9 cellular contexts compared by ENCODE assay signal in genomic region chr1:211576717-211577116, GRCh38. TPM values are rescaled to one million over a fixed set of nuclear protein-coding genes. Genes with fewer than 3 reads are reported as not detected.
A peak's percentile ranks its signal among the peaks of the same experiment; 100 is the strongest.
DNase-seq lines count a peak whose midpoint lies in the region; ATAC-seq lines count a peak whose summit lies in the region.
"Had no signal": no experiment of that assay in that cellular context is flagged by ENCODE, and none has a peak within 500 bp of the region (broad histone marks: within the 10 kb centered on the region; RNA-seq: fewer than 3 reads in every experiment).

No MANE protein-coding gene starts in this region.

- no CpG with 5 or more reads among the region's 2 CpGs for WGBS in trophoblast cell (ENCODE audit: extremely low coverage, insufficient coverage, insufficient read length)

- H3K36me3 ChIP-seq in iPS-18a (ENCODE audit: control insufficient read depth, low read depth, low read length) (peaks cover 29% of the 10 kb centered on the region), stomach smooth muscle (ENCODE audit: control insufficient read depth in 2 of 2, insufficient read depth in 2 of 2, low read length in 2 of 2) (peaks cover 9% of the 10 kb centered on the region in 2 donors), trophoblast cell (ENCODE audit: control insufficient read depth in 1 of 2, insufficient read depth in 2 of 2, low read length in 2 of 2) (peaks cover 0 to 4% of the 10 kb centered on the region in 2 experiments)

- H3K27me3 Mint-ChIP-seq in T-helper 2 cell treated with Interferon-gamma antibody and Interleukin-4, amounts not matched to agents 5 μg/mL and 100 μg/mL, for 36 hours (ENCODE audit: low read depth) = no peaks in the 10 kb centered on the region
- no peaks in the 10 kb centered on the region for H3K27me3 Mint-ChIP-seq in activated T-helper 17 cell treated with anti-CD3 and anti-CD28 coated beads, Interleukin-2, amount 50 U/mL, for 72 hours

- no peak overlapping the region for H3K27ac Mint-ChIP-seq in T-helper 2 cell treated with Interferon-gamma antibody and Interleukin-4, amounts not matched to agents 5 μg/mL and 100 μg/mL, for 36 hours
- no peak overlapping the region for H3K27ac Mint-ChIP-seq in activated T-helper 17 cell treated with anti-CD3 and anti-CD28 coated beads, Interleukin-2, amount 50 U/mL, for 72 hours

- no peak overlapping the region for H4K91ac ChIP-seq in trophoblast cell (ENCODE audit: low read depth, low read length)

- H3K4me1 Mint-ChIP-seq in T-helper 2 cell treated with Interferon-gamma antibody and Interleukin-4, amounts not matched to agents 5 μg/mL and 100 μg/mL, for 36 hours (ENCODE audit: low read depth) = peaks cover 32% of the 10 kb centered on the region
- H3K4me1 Mint-ChIP-seq in activated T-helper 17 cell treated with anti-CD3 and anti-CD28 coated beads, Interleukin-2, amount 50 U/mL, for 72 hours = peaks cover 17% of the 10 kb centered on the region

- DNase-seq in T-helper 2 cell treated with Interferon-gamma antibody and Interleukin-4, amounts not matched to agents 5 μg/mL and 100 μg/mL, for 36 hours (ENCODE audit: low spot score) = no peak
- DNase-seq in T-helper 2 cell = no peak
- DNase-seq in trophoblast cell = no peak
- DNase-seq in NCI-H2081 treated with DMSO at 0.1 percent for 48 hours (lab: John Stamatoyannopoulos, UW) = no peak
- DNase-seq: NCI-H526 had no signal

- no peak for ATAC-seq in activated T-helper 17 cell treated with anti-CD3 and anti-CD28 coated beads, Interleukin-2, amount 50 U/mL, for 72 hours (replicated peaks)
- no peak for ATAC-seq in GM21825 (IDR thresholded peaks at IDR 0.05; ENCODE audit: unreplicated experiment)

- H3K27me3 ChIP-seq in iPS-18a (ENCODE audit: control insufficient read depth, insufficient read depth, low read length) (no peaks in the 10 kb centered on the region), stomach smooth muscle (ENCODE audit: control insufficient read depth in 1 of 2, insufficient read depth in 2 of 2, low read length in 2 of 2) (no peaks in the 10 kb centered on the region), trophoblast cell (ENCODE audit: insufficient read depth, low read length) (no peaks in the 10 kb centered on the region)

- no peak overlapping the region for H2AFZ ChIP-seq in trophoblast cell (ENCODE audit: insufficient read depth, low read length, poor library complexity)

- H3K9ac ChIP-seq in iPS-18a (ENCODE audit: low read length) (peak overlapping the region; percentile 75), stomach smooth muscle (ENCODE audit: low read length in 2 of 2) (peak overlapping the region in 1 of 2 donors; percentile 72), trophoblast cell (ENCODE audit: low read length) (no peak overlapping the region)

- no peak overlapping the region for H2BK12ac ChIP-seq in trophoblast cell (ENCODE audit: low read length)

- H3K27ac ChIP-seq in iPS-18a (ENCODE audit: low read length) (no peak overlapping the region), stomach smooth muscle (ENCODE audit: low read length) (no peak overlapping the region), trophoblast cell (ENCODE audit: low read depth, low read length) (no peak overlapping the region)

- no peak overlapping the region for H3K18ac ChIP-seq in trophoblast cell (ENCODE audit: low read length)

- no peak overlapping the region for H2BK5ac ChIP-seq in trophoblast cell (ENCODE audit: low read depth, low read length, poor library complexity)

- H3K79me2 ChIP-seq in trophoblast cell (ENCODE audit: control insufficient read depth, insufficient read depth, low read length, poor library complexity) = peaks cover 19% of the 10 kb centered on the region

- H2AK5ac ChIP-seq in trophoblast cell (ENCODE audit: low read length) = no peak overlapping the region

- H4K8ac ChIP-seq in trophoblast cell (ENCODE audit: low read depth, low read length) = no peak overlapping the region

- H3K36me3 Mint-ChIP-seq in T-helper 2 cell treated with Interferon-gamma antibody and Interleukin-4, amounts not matched to agents 5 μg/mL and 100 μg/mL, for 36 hours (ENCODE audit: low read depth) = peaks cover 36% of the 10 kb centered on the region
- H3K36me3 Mint-ChIP-seq in activated T-helper 17 cell treated with anti-CD3 and anti-CD28 coated beads, Interleukin-2, amount 50 U/mL, for 72 hours (ENCODE audit: low read depth) = no peaks in the 10 kb centered on the region

- no peaks in the 10 kb centered on the region for H3K9me3 ChIP-seq in iPS-18a (ENCODE audit: control insufficient read depth, low read depth, low read length)
- no peaks in the 10 kb centered on the region for H3K9me3 ChIP-seq in stomach smooth muscle (ENCODE audit: control insufficient read depth in 2 of 2, low read length in 2 of 2)
- H3K9me3 ChIP-seq in trophoblast cell (ENCODE audit: insufficient read depth, low read depth, low read length) = peaks cover 2% of the 10 kb centered on the region

- H3K79me1 ChIP-seq in trophoblast cell (ENCODE audit: low read length) = peaks cover 21% of the 10 kb centered on the region

- peak overlapping the region; percentile 92 for H3K4me3 Mint-ChIP-seq in T-helper 2 cell treated with Interferon-gamma antibody and Interleukin-4, amounts not matched to agents 5 μg/mL and 100 μg/mL, for 36 hours
- H3K4me3 Mint-ChIP-seq in activated T-helper 17 cell treated with anti-CD3 and anti-CD28 coated beads, Interleukin-2, amount 50 U/mL, for 72 hours = peak overlapping the region; percentile 87

- no peak overlapping the region for H3K23ac ChIP-seq in trophoblast cell (ENCODE audit: low read length)

- no peak overlapping the region for H3K4ac ChIP-seq in trophoblast cell (ENCODE audit: low read depth, low read length)

- peaks cover 17% of the 10 kb centered on the region for H3K4me1 ChIP-seq in iPS-18a (ENCODE audit: control insufficient read depth, low read depth, low read length)
- H3K4me1 ChIP-seq in stomach smooth muscle (ENCODE audit: control insufficient read depth, insufficient read depth, low read length) = peaks cover 8% of the 10 kb centered on the region
- H3K4me1 ChIP-seq in trophoblast cell (ENCODE audit: control insufficient read depth in 1 of 2, insufficient read depth in 2 of 2, low read length in 2 of 2) = peaks cover 2 to 5% of the 10 kb centered on the region in 2 experiments

- H3K4me3 ChIP-seq in iPS-18a (ENCODE audit: low read length) (peak overlapping the region; percentile 97), stomach smooth muscle (ENCODE audit: low read length in 2 of 2) (peak overlapping the region; percentile 97), trophoblast cell (ENCODE audit: low read depth, low read length) (no peak overlapping the region)

- no peaks in the 10 kb centered on the region for H3K9me3 Mint-ChIP-seq in T-helper 2 cell treated with Interferon-gamma antibody and Interleukin-4, amounts not matched to agents 5 μg/mL and 100 μg/mL, for 36 hours
- no peaks in the 10 kb centered on the region for H3K9me3 Mint-ChIP-seq in activated T-helper 17 cell treated with anti-CD3 and anti-CD28 coated beads, Interleukin-2, amount 50 U/mL, for 72 hours

- H2BK120ac ChIP-seq in trophoblast cell (ENCODE audit: insufficient read depth, low read length, poor library complexity) = no peak overlapping the region

- H3K14ac ChIP-seq in trophoblast cell (ENCODE audit: low read length) = no peak overlapping the region

- H3K4me2 ChIP-seq in trophoblast cell (ENCODE audit: low read length) = no peak overlapping the region

- H4K12ac ChIP-seq in trophoblast cell (ENCODE audit: low read depth, low read length) = no peak overlapping the region

RNA-seq across cellular contexts. Expression of gene SLC30A1, which starts 2.2 kb away (rescaled TPM):
- total RNA-seq in activated T-helper 17 cell treated with anti-CD3 and anti-CD28 coated beads, Interleukin-2, amount 50 U/mL, for 72 hours = under 1 TPM; 0.29 to 0.76 TPM
- 33.1 and 36.2 TPM in 2 replicates for polyA plus RNA-seq in trophoblast cell (2013)
